12 cellular contexts compared by ENCODE assay signal in genomic region chr17:75249564-75249963, GRCh38. TPM values are rescaled to one million over a fixed set of nuclear protein-coding genes. Genes with fewer than 3 reads are reported as not detected.
DNase-seq lines count a peak whose midpoint lies in the region; ATAC-seq and TF ChIP-seq lines count a peak whose summit lies in the region.
"Had no signal": no experiment of that assay in that cellular context is flagged by ENCODE, and none has a peak within 500 bp of the region (broad histone marks: within the 10 kb centered on the region; RNA-seq: fewer than 3 reads in every experiment).

No MANE protein-coding gene starts in this region.

- intact Hi-C loops in CD8-positive, alpha-beta T cell (cut with DNase I, micrococcal nuclease), result no loop called here
- intact Hi-C loops in natural killer cell (cut with micrococcal nuclease), result no loop called here

- H3K9me3 ChIP-seq in CD8-positive, alpha-beta T cell (ENCODE audit: low read length), result no peaks in the 10 kb centered on the region

- POLR2A ChIA-PET in CD8-positive, alpha-beta T cell (lab: Charles Lee), result interaction anchor here (0.9 to 6.8 kb wide), 3 partner anchors 10 to 40 kb away, joined by 3 to 24 read pairs (median 3); partner anchors contain the start of genes GGA3, MRPS7 and SLC25A19
- POLR2A ChIA-PET in activated naive CD8-positive, alpha-beta T cell treated with anti-CD3 and anti-CD28 coated beads, Interleukin-2, amount 10 ng/mL, durations not matched to agents 7 days and 5 days (lab: Charles Lee), result interaction anchor here (1.0 to 5.5 kb wide), 7 partner anchors 10 to 530 kb away, joined by 3 to 51 read pairs (median 6); partner anchors contain the start of genes GGA3, GRB2, MIF4GD and MRPS7

- DNase-seq in CD8-positive, alpha-beta T cell, result no peak
- no peak for DNase-seq in activated naive CD8-positive, alpha-beta T cell treated with anti-CD3 and anti-CD28 coated beads, Interleukin-2, amount 10 ng/mL, durations not matched to agents 7 days and 5 days
- DNase-seq in natural killer cell (no peak), NCI-H1694 (lab: John Stamatoyannopoulos, UW) (no peak), amygdala (lab: John Stamatoyannopoulos, UW) (no peak), ecto neural progenitor cell (ENCODE audit: low spot score) (no peak)
- DNase-seq: DND-41, erythroblast, NCI-H446, substantia nigra had no signal

- H3K4me3 Mint-ChIP-seq in CD8-positive, alpha-beta T cell, result peak overlapping the region; percentile 61
- H3K4me3 Mint-ChIP-seq in activated naive CD8-positive, alpha-beta T cell treated with anti-CD3 and anti-CD28 coated beads, Interleukin-2, amount 10 ng/mL, durations not matched to agents 7 days and 5 days, result peak overlapping the region; percentile 78
- H3K4me3 Mint-ChIP-seq in natural killer cell, result no peak overlapping the region

- peak overlapping the region; percentile 81 for H3K27ac Mint-ChIP-seq in CD8-positive, alpha-beta T cell
- peak overlapping the region; percentile 92 for H3K27ac Mint-ChIP-seq in activated naive CD8-positive, alpha-beta T cell treated with anti-CD3 and anti-CD28 coated beads, Interleukin-2, amount 10 ng/mL, durations not matched to agents 7 days and 5 days
- peak overlapping the region; percentile 28 to 62 for H3K27ac Mint-ChIP-seq in natural killer cell

- no peaks in the 10 kb centered on the region for H3K9me3 Mint-ChIP-seq in CD8-positive, alpha-beta T cell
- no peaks in the 10 kb centered on the region for H3K9me3 Mint-ChIP-seq in activated naive CD8-positive, alpha-beta T cell treated with anti-CD3 and anti-CD28 coated beads, Interleukin-2, amount 10 ng/mL, durations not matched to agents 7 days and 5 days
- no peaks in the 10 kb centered on the region for H3K9me3 Mint-ChIP-seq in natural killer cell

- peaks cover 29% of the 10 kb centered on the region for H3K36me3 Mint-ChIP-seq in CD8-positive, alpha-beta T cell
- H3K36me3 Mint-ChIP-seq in activated naive CD8-positive, alpha-beta T cell treated with anti-CD3 and anti-CD28 coated beads, Interleukin-2, amount 10 ng/mL, durations not matched to agents 7 days and 5 days, result peaks cover 5% of the 10 kb centered on the region
- H3K36me3 Mint-ChIP-seq in natural killer cell, result no peaks in the 10 kb centered on the region

- no peak for ATAC-seq in CD8-positive, alpha-beta T cell
- peak; percentile 5 for ATAC-seq in HG02852 (IDR thresholded peaks at IDR 0.05; ENCODE audit: unreplicated experiment)
- ATAC-seq in activated naive CD8-positive, alpha-beta T cell treated with anti-CD3 and anti-CD28 coated beads, Interleukin-2, amount 10 ng/mL, durations not matched to agents 7 days and 5 days (ENCODE audit: low read depth), result no peak
- no peak for ATAC-seq in natural killer cell
- no peak for ATAC-seq in HG02885 (IDR thresholded peaks at IDR 0.05; ENCODE audit: poor library complexity, unreplicated experiment)

- peaks cover 19% of the 10 kb centered on the region for H3K36me3 ChIP-seq in CD8-positive, alpha-beta T cell (ENCODE audit: insufficient read depth, low read length)

- H3K4me3 ChIP-seq in CD8-positive, alpha-beta T cell (ENCODE audit: low read depth, low read length), result no peak overlapping the region

- H3K4me1 ChIP-seq in CD8-positive, alpha-beta T cell (ENCODE audit: insufficient read depth, low read length), result peaks cover 11% of the 10 kb centered on the region

- CTCF ChIA-PET in CD8-positive, alpha-beta T cell (lab: Charles Lee), result interaction anchor here (0.6 to 3.5 kb wide), 4 partner anchors 11 to 307 kb away, joined by 3 to 28 read pairs (median 3); partner anchors contain the start of gene MIF4GD

- TF ChIP-seq CTCF in CD8-positive, alpha-beta T cell (IDR thresholded peaks at IDR 0.05), result no peak
- TF ChIP-seq CTCF in natural killer cell (IDR thresholded peaks at IDR 0.05), result no peak

- no peaks in the 10 kb centered on the region for H3K27me3 ChIP-seq in CD8-positive, alpha-beta T cell (ENCODE audit: insufficient read depth, low read length)

- peak overlapping the region; percentile 0 for H3K27ac ChIP-seq in CD8-positive, alpha-beta T cell (ENCODE audit: low read depth, low read length)

- H3K4me1 Mint-ChIP-seq in CD8-positive, alpha-beta T cell (ENCODE audit: low read depth), result peaks cover 40% of the 10 kb centered on the region
- H3K4me1 Mint-ChIP-seq in activated naive CD8-positive, alpha-beta T cell treated with anti-CD3 and anti-CD28 coated beads, Interleukin-2, amount 10 ng/mL, durations not matched to agents 7 days and 5 days, result peaks cover 24% of the 10 kb centered on the region
- H3K4me1 Mint-ChIP-seq in natural killer cell, result peaks cover 41 to 42% of the 10 kb centered on the region in 2 donors

- no peaks in the 10 kb centered on the region for H3K27me3 Mint-ChIP-seq in CD8-positive, alpha-beta T cell (ENCODE audit: low read depth)
- H3K27me3 Mint-ChIP-seq in activated naive CD8-positive, alpha-beta T cell treated with anti-CD3 and anti-CD28 coated beads, Interleukin-2, amount 10 ng/mL, durations not matched to agents 7 days and 5 days, result no peaks in the 10 kb centered on the region
- no peaks in the 10 kb centered on the region for H3K27me3 Mint-ChIP-seq in natural killer cell (ENCODE audit: low read depth in 2 of 2)

RNA-seq across cellular contexts. Expression of gene GGA3, which starts 11.8 kb away (rescaled TPM):
- total RNA-seq in CD8-positive, alpha-beta T cell, result 100 to 1,000 TPM; 103 to 107 TPM
- 10 to 100 TPM; 92.9 to 95.2 TPM for total RNA-seq in activated naive CD8-positive, alpha-beta T cell treated with anti-CD3 and anti-CD28 coated beads, Interleukin-2, amount 10 ng/mL, durations not matched to agents 7 days and 5 days
- total RNA-seq in natural killer cell, result 10 to 100 TPM; 78.1 to 97.3 (median 94.0) TPM

RNA-seq across cellular contexts. Expression of gene MRPS7, which starts 12.1 kb away (rescaled TPM):
- total RNA-seq in CD8-positive, alpha-beta T cell, result 10 to 100 TPM; 42.0 to 43.9 TPM
- total RNA-seq in activated naive CD8-positive, alpha-beta T cell treated with anti-CD3 and anti-CD28 coated beads, Interleukin-2, amount 10 ng/mL, durations not matched to agents 7 days and 5 days, result 10 to 100 TPM; 34.0 to 36.1 TPM
- 10 to 100 TPM; 27.3 to 29.4 (median 27.9) TPM for total RNA-seq in natural killer cell

RNA-seq across cellular contexts. Expression of gene MIF4GD, which starts 21.5 kb away (rescaled TPM):
- 10 to 100 TPM; 30.9 to 32.7 TPM for total RNA-seq in CD8-positive, alpha-beta T cell
- total RNA-seq in activated naive CD8-positive, alpha-beta T cell treated with anti-CD3 and anti-CD28 coated beads, Interleukin-2, amount 10 ng/mL, durations not matched to agents 7 days and 5 days, result 10 to 100 TPM; 44.4 to 44.8 TPM
- total RNA-seq in natural killer cell, result 10 to 100 TPM; 44.5 to 56.9 (median 50.3) TPM

RNA-seq across cellular contexts. Expression of gene SLC25A19, which starts 39.7 kb away (rescaled TPM):
- 10 to 100 TPM; 14.4 to 14.8 TPM for total RNA-seq in CD8-positive, alpha-beta T cell
- total RNA-seq in activated naive CD8-positive, alpha-beta T cell treated with anti-CD3 and anti-CD28 coated beads, Interleukin-2, amount 10 ng/mL, durations not matched to agents 7 days and 5 days, result 10 to 100 TPM; 26.7 to 27.9 TPM
- total RNA-seq in natural killer cell, result 10 to 100 TPM; 12.1 to 17.7 (median 14.8) TPM

RNA-seq across cellular contexts. Expression of gene NUP85, which starts 44.1 kb away (rescaled TPM):
- total RNA-seq in CD8-positive, alpha-beta T cell, result 10 to 100 TPM; 57.4 to 65.3 TPM
- 100 to 1,000 TPM; 154 to 167 TPM for total RNA-seq in activated naive CD8-positive, alpha-beta T cell treated with anti-CD3 and anti-CD28 coated beads, Interleukin-2, amount 10 ng/mL, durations not matched to agents 7 days and 5 days
- 10 to 100 TPM; 71.1 to 78.1 (median 77.0) TPM for total RNA-seq in natural killer cell
